Comparison of ENCODE assay signal across 10 cellular contexts in the genomic region with DNA sequence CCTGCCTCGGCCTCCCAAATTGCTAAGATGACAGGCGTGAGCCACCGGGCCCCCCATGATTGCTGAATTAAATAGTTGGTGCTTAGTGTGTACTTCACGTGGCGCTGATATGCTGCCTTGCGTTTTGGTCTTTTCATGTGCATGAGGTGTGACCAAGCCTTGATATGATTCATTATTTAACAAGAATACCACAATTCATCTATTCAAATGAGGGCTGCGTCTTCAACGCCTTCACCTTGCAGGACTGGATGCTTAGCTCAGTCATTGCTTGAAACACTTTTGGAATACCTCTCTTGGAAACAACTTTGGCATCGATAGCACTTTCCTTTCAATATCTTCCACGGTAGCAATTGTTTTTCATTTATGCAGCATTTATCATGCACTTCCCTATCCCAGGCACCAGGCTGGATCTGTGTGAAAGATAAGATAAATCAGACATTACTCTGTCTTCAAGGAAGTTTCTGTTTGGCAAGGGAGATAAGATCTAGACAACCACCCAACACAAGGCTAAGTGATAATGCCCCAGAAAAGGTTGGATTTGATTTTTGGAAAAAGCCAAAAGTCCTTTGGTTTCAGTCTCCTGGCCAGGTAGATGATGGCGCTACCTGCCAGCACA. TPM values are rescaled to one million over a fixed set of nuclear protein-coding genes. Genes with fewer than 3 reads are reported as not detected.
DNase-seq lines count a peak whose midpoint lies in the region; ATAC-seq, FAIRE-seq and TF ChIP-seq lines count a peak whose summit lies in the region.
"Had no signal": no experiment of that assay in that cellular context is flagged by ENCODE, and none has a peak within 500 bp of the region (broad histone marks: within the 10 kb centered on the region; RNA-seq: fewer than 3 reads in every experiment).

No MANE protein-coding gene starts in this region.

- ATAC-seq in heart right ventricle (no peak), left cardiac atrium (no peak), upper lobe of left lung (ENCODE audit: low FRiP score in 2 of 2) (no peak), HG02623 (IDR thresholded peaks at IDR 0.05; ENCODE audit: unreplicated experiment) (no peak), GM19351 (IDR thresholded peaks at IDR 0.05; ENCODE audit: unreplicated experiment) (no peak), HG03439 (IDR thresholded peaks at IDR 0.05; ENCODE audit: unreplicated experiment) (no peak)

- H3K27me3 ChIP-seq in heart right ventricle (peaks cover 0 to 49% (median 0%) of the 10 kb centered on the region in 7 donors), adipocyte (replicated peaks; ENCODE audit: control insufficient read depth, insufficient read depth, low read length) (no peaks in the 10 kb centered on the region), keratinocyte (ENCODE audit: control insufficient read depth, extremely low read depth, insufficient read depth, low read length) (no peaks in the 10 kb centered on the region), upper lobe of left lung (no peaks in the 10 kb centered on the region)

- no peak for TF ChIP-seq POLR2A in upper lobe of left lung (IDR thresholded peaks at IDR 0.05)

- H3K79me2 ChIP-seq in keratinocyte (ENCODE audit: control insufficient read depth, insufficient read depth, low read length): peaks cover 14% of the 10 kb centered on the region

- no peaks in the 10 kb centered on the region for H4K20me1 ChIP-seq in keratinocyte (ENCODE audit: control insufficient read depth, extremely low read depth, insufficient read depth, low read length)

- peak overlapping the region; percentile 64 to 94 (median 88) for H3K27ac ChIP-seq in heart right ventricle
- H3K27ac ChIP-seq in keratinocyte (ENCODE audit: control insufficient read depth, insufficient read depth, low read length): peak overlapping the region; percentile 81
- H3K27ac ChIP-seq in upper lobe of left lung: peak overlapping the region; percentile 82 to 92 (median 88)

- no peaks in the 10 kb centered on the region for H3K9me1 ChIP-seq in keratinocyte (ENCODE audit: control insufficient read depth, extremely low read depth, insufficient read depth, low read length)

- intact Hi-C loops in heart right ventricle (cut with DNase I): loop anchor here in 5 of 10 donors (2.0 to 10.0 kb wide), 4 partner anchors 67 to 164 kb away; a partner anchor contains a TSS
- intact Hi-C loops in left cardiac atrium (cut with DNase I): no loop called here

- DNase-seq in heart right ventricle (no peak), left cardiac atrium (no peak), adipocyte (ENCODE audit: low read depth) (peak; percentile 19), keratinocyte (ENCODE audit: low read depth, low spot score) (no peak), upper lobe of left lung (no peak)
- DNase-seq: stimulated activated naive B cell treated with anti-CD40 and anti-IgM and Interleukin-4, amounts not matched to agents 10 μg/mL and 1 μg/mL and 100 μg/mL, for 72 hours; T-helper 9 cell had no signal

- TF ChIP-seq CTCF in heart right ventricle (IDR thresholded peaks at IDR 0.05) (no peak), keratinocyte (optimal IDR thresholded peaks at IDR 0.05 in 1 of 3, IDR thresholded peaks at IDR 0.05 in 1 of 3, conservative IDR thresholded peaks at IDR 0.05 in 1 of 3; ENCODE audit: extremely low read depth in 1 of 3, insufficient read depth in 2 of 3, low read length in 3 of 3) (no peak), upper lobe of left lung (IDR thresholded peaks at IDR 0.05) (peak in 2 of 6 experiments; percentile 11 to 24)

- peak; percentile 75 for FAIRE-seq in keratinocyte (lab: Jason Lieb, UNC)

- TF ChIP-seq EP300 in upper lobe of left lung (IDR thresholded peaks at IDR 0.05): no peak

- peak overlapping the region; percentile 94 for H3K4me2 ChIP-seq in keratinocyte (ENCODE audit: control insufficient read depth, extremely low read depth, insufficient read depth, low read depth, low read length)

- H3K4me1 ChIP-seq in heart right ventricle (peaks cover 0 to 39% (median 26%) of the 10 kb centered on the region in 9 donors), adipocyte (ENCODE audit: control insufficient read depth, insufficient read depth, low read length) (peaks cover 16% of the 10 kb centered on the region), keratinocyte (ENCODE audit: control insufficient read depth, extremely low read depth, insufficient read depth, low read length) (peaks cover 24% of the 10 kb centered on the region), upper lobe of left lung (peaks cover 13 to 47% (median 21%) of the 10 kb centered on the region in 4 donors)

- H3K9me3 ChIP-seq in heart right ventricle (no peaks in the 10 kb centered on the region), adipocyte (ENCODE audit: control insufficient read depth, low read length) (no peaks in the 10 kb centered on the region), keratinocyte (ENCODE audit: control insufficient read depth, low read depth, low read length) (no peaks in the 10 kb centered on the region), upper lobe of left lung (no peaks in the 10 kb centered on the region)

- H3K9ac ChIP-seq in adipocyte (ENCODE audit: low read length) (peak overlapping the region; percentile 89), keratinocyte (ENCODE audit: control insufficient read depth, extremely low read depth, insufficient read depth, low read length) (peak overlapping the region; percentile 74)

- H3K36me3 ChIP-seq in heart right ventricle (no peaks in the 10 kb centered on the region), adipocyte (ENCODE audit: control insufficient read depth, insufficient read depth, low read length, severe bottlenecking) (no peaks in the 10 kb centered on the region), keratinocyte (ENCODE audit: control insufficient read depth in 2 of 2, extremely low read depth in 1 of 2, insufficient read depth in 2 of 2, low read length in 2 of 2) (no peaks in the 10 kb centered on the region), upper lobe of left lung (no peaks in the 10 kb centered on the region)

- dilution Hi-C loops in keratinocyte (cut with MboI; ENCODE audit: extremely low pct_ligation_motif_present, low sequenced_read_pairs): no loop called here

- peak overlapping the region; percentile 93 for H2AFZ ChIP-seq in keratinocyte (ENCODE audit: control insufficient read depth, low read length)

- H3K4me3 ChIP-seq in heart right ventricle: peak overlapping the region; percentile 25 to 74 (median 64)
- peak overlapping the region; percentile 88 for H3K4me3 ChIP-seq in adipocyte (ENCODE audit: low read length)
- H3K4me3 ChIP-seq in keratinocyte (ENCODE audit: control insufficient read depth in 2 of 3, extremely low read depth in 1 of 3, insufficient read depth in 2 of 3, low read depth in 1 of 3, low read length in 3 of 3): peak overlapping the region; percentile 53 to 74 (median 64)
- H3K4me3 ChIP-seq in upper lobe of left lung: peak overlapping the region; percentile 64 to 76 (median 66)

- WGBS in heart right ventricle, 2 donors: 74% methylated on average over 11 of the region's 11 CpGs
- 62% methylated on average over 11 of the region's 11 CpGs for WGBS in upper lobe of left lung, 2 donors

RNA-seq across cellular contexts. Expression of a gene that starts 1.3 kb away (rescaled TPM):
- total RNA-seq in heart right ventricle (10 to 100 TPM in 6 of 10 donors, 1 to 10 TPM in 4; 4.7 to 37.5 (median 11.4) TPM), left cardiac atrium (10 to 100 TPM; 16.9 to 31.2 TPM), upper lobe of left lung (10 to 100 TPM; 14.5 to 52.0 (median 43.2) TPM)
- polyA plus RNA-seq in heart right ventricle (10 to 100 TPM in 1 of 2 donors, 1 to 10 TPM in 1; 7.6 to 45.6 TPM), keratinocyte (4.0 to 12.6 TPM (median 8.1 TPM) in 3 replicates)
- 2.1 TPM for polyA plus RNA-seq in keratinocyte (2011; ENCODE audit: low read depth)
- polyA plus RNA-seq in keratinocyte (2011; cell fraction: cytosol; rRNA removed): 5.3 and 6.3 TPM in 2 replicates
- 4.4 and 4.9 TPM in 2 replicates for polyA plus RNA-seq in keratinocyte (2011; cell fraction: nucleus; rRNA removed)
- 5.3 and 13.1 TPM in 2 replicates for polyA plus RNA-seq in keratinocyte (2012; ENCODE audit: low replicate concordance)
- 2.8 to 20.4 TPM (median 5.2 TPM) in 3 replicates for polyA minus RNA-seq in keratinocyte
- 8.4 TPM for polyA minus RNA-seq in keratinocyte (2011; cell fraction: cytosol; rRNA and poly(A)+ RNA removed)
- 1.7 and 2.9 TPM in 2 replicates for polyA minus RNA-seq in keratinocyte (2011; cell fraction: nucleus; rRNA and poly(A)+ RNA removed)
